ENCODE assay signal across 23 cellular contexts in genomic region chr1:4743978-4744750, GRCh38.
DNase-seq lines count a peak whose midpoint lies in the region; ATAC-seq, FAIRE-seq and TF ChIP-seq lines count a peak whose summit lies in the region.
"Had no signal": no experiment of that assay in that cellular context is flagged by ENCODE, and none has a peak within 500 bp of the region (broad histone marks: within the 10 kb centered on the region; RNA-seq: fewer than 3 reads in every experiment).

No MANE protein-coding gene starts in this region.

- intact Hi-C loops in transverse colon (cut with DNase I; ENCODE audit: low total_unique reads), result no loop called here

- 95% methylated on average over 17 of the region's 17 CpGs; no CpG with 5 or more reads in 1 of the 2 experiments for WGBS in H1 (ENCODE audit: extremely low coverage in 1 of 2, insufficient coverage in 1 of 2, insufficient read length in 1 of 2, insufficient replicate concordance in 2 of 2, low coverage in 1 of 2, low lambda C conversion rate in 2 of 2, missing lambda C conversion rate in 1 of 2), 2 experiments
- WGBS in trophoblast cell (ENCODE audit: extremely low coverage, insufficient coverage, insufficient read length), result no CpG with 5 or more reads among the region's 17 CpGs
- 60 to 81% methylated on average over 1 to 17 of the region's 17 CpGs for WGBS in transverse colon (ENCODE audit: low coverage in 1 of 2), 2 donors

- no peak for FAIRE-seq in H1 (lab: Jason Lieb, UNC)
- FAIRE-seq: GM12878 had no signal

- H3K79me2 ChIP-seq in Karpas-422 (ENCODE audit: low read length) (no peaks in the 10 kb centered on the region), H1 (ENCODE audit: control insufficient read depth in 1 of 2, insufficient read depth in 2 of 2, low read length in 2 of 2) (no peaks in the 10 kb centered on the region), trophoblast cell (ENCODE audit: control insufficient read depth, insufficient read depth, low read length, poor library complexity) (no peaks in the 10 kb centered on the region)

- H3K4ac ChIP-seq in H1 (replicated peaks; ENCODE audit: insufficient read length, low read depth, low read length), result no peak overlapping the region
- no peak overlapping the region for H3K4ac ChIP-seq in trophoblast cell (ENCODE audit: low read depth, low read length)

- H4K20me1 ChIP-seq in Karpas-422 (ENCODE audit: insufficient read depth, low read depth, low read length) (no peaks in the 10 kb centered on the region), H1 (replicated peaks in 1 of 2; ENCODE audit: control insufficient read depth in 1 of 2, insufficient read depth in 2 of 2, low read length in 2 of 2) (peaks cover 0 to 2% of the 10 kb centered on the region in 2 experiments)

- no peak overlapping the region for H3K18ac ChIP-seq in H1 (ENCODE audit: extremely low read depth, low read length)
- no peak overlapping the region for H3K18ac ChIP-seq in trophoblast cell (ENCODE audit: low read length)

- H2AFZ ChIP-seq in Karpas-422 (ENCODE audit: low read length), result no peak overlapping the region
- no peak overlapping the region for H2AFZ ChIP-seq in H1 (ENCODE audit: low read length)
- H2AFZ ChIP-seq in trophoblast cell (ENCODE audit: insufficient read depth, low read length, poor library complexity), result no peak overlapping the region
- H2AFZ ChIP-seq: GM23248 had no signal

- H2BK12ac ChIP-seq in H1 (ENCODE audit: low read depth, low read length), result peak overlapping the region; percentile 80; the same call in 1 of the 2 replicates
- H2BK12ac ChIP-seq in trophoblast cell (ENCODE audit: low read length), result no peak overlapping the region

- H2BK5ac ChIP-seq in H1 (ENCODE audit: low read depth, low read length), result 0 out of 2 replicates have a peak overlapping the region, but pooled peaks have one; percentile 52
- H2BK5ac ChIP-seq in trophoblast cell (ENCODE audit: low read depth, low read length, poor library complexity), result no peak overlapping the region

- POLR2A ChIA-PET in H1 (lab: Charles Lee; ENCODE audit: partially characterized antibody), result no interaction called here

- in situ Hi-C loops in transverse colon (cut with MboI; ENCODE audit: low pct_ligation_motif_present in 1 of 4, low pct_unique_long_range_greater_than_20kb in 1 of 4, low sequenced_read_pairs in 3 of 4), result no loop called here

- CTCF ChIA-PET in H1 (lab: Charles Lee; ENCODE audit: partially characterized antibody), result interaction anchor here (0.6 kb wide), 1 partner anchor 1231 kb away, joined by 3 read pairs; no protein-coding TSS in a partner anchor

- H3K9me2 ChIP-seq in Karpas-422 (replicated peaks; ENCODE audit: insufficient read depth, low read length), result no peaks in the 10 kb centered on the region

- H3K27me3 ChIP-seq in Karpas-422 (ENCODE audit: low read length), result no peaks in the 10 kb centered on the region
- no peaks in the 10 kb centered on the region for H3K27me3 ChIP-seq in H1 (replicated peaks in 1 of 4; ENCODE audit: control insufficient read depth in 3 of 4, extremely low read depth in 1 of 4, insufficient read depth in 3 of 4, low read length in 3 of 4)
- no peaks in the 10 kb centered on the region for H3K27me3 ChIP-seq in trophoblast cell (ENCODE audit: insufficient read depth, low read length)
- no peaks in the 10 kb centered on the region for H3K27me3 ChIP-seq in transverse colon
- H3K27me3 ChIP-seq: Peyer's patch, SJSA1 had no signal

- no peak for ATAC-seq in GM18519 (IDR thresholded peaks at IDR 0.05; ENCODE audit: low FRiP score, unreplicated experiment)
- ATAC-seq: GM12878 had no signal

- TF ChIP-seq POLR2A in H1 (IDR thresholded peaks at IDR 0.05; ENCODE audit: control extremely low read depth in 1 of 2, low read depth in 2 of 2, low read length in 2 of 2), result no peak
- no peak for TF ChIP-seq POLR2A in transverse colon (IDR thresholded peaks at IDR 0.05)

- peaks cover 13% of the 10 kb centered on the region for H3K4me1 ChIP-seq in Karpas-422 (ENCODE audit: low read length)
- H3K4me1 ChIP-seq in H1 (replicated peaks in 1 of 4; ENCODE audit: control insufficient read depth in 3 of 4, insufficient read depth in 4 of 4, low read length in 3 of 4), result no peaks in the 10 kb centered on the region; a peak in 2 of 7 replicates
- H3K4me1 ChIP-seq in trophoblast cell (ENCODE audit: control insufficient read depth in 1 of 2, insufficient read depth in 2 of 2, low read length in 2 of 2), result peaks cover 0 to 3% of the 10 kb centered on the region in 2 experiments
- H3K4me1 ChIP-seq in transverse colon, result no peaks in the 10 kb centered on the region
- H3K4me1 ChIP-seq: Peyer's patch, SJSA1 had no signal

- H2BK20ac ChIP-seq in H1 (ENCODE audit: low read length), result no peak overlapping the region

- H3K23me2 ChIP-seq in H1 (ENCODE audit: low read depth, low read length), result no peaks in the 10 kb centered on the region

- H3K23ac ChIP-seq in H1 (ENCODE audit: insufficient read length), result no peak overlapping the region
- no peak overlapping the region for H3K23ac ChIP-seq in trophoblast cell (ENCODE audit: low read length)

- no peak for TF ChIP-seq RAD21 in H1 (IDR thresholded peaks at IDR 0.05 in 1 of 2, conservative IDR thresholded peaks at IDR 0.05 in 1 of 2; ENCODE audit: low read depth in 2 of 2, low read length in 2 of 2)

- H3K4me2 ChIP-seq in Karpas-422 (ENCODE audit: low read depth, low read length, poor library complexity, severe bottlenecking), result no peak overlapping the region
- H3K4me2 ChIP-seq in H1 (ENCODE audit: insufficient read depth in 1 of 2, low read depth in 2 of 2, low read length in 2 of 2), result no peak overlapping the region
- no peak overlapping the region for H3K4me2 ChIP-seq in trophoblast cell (ENCODE audit: low read length)
- H3K4me2 ChIP-seq: KMS-11 had no signal

- H3K14ac ChIP-seq in H1 (ENCODE audit: insufficient read length), result no peak overlapping the region
- H3K14ac ChIP-seq in trophoblast cell (ENCODE audit: low read length), result no peak overlapping the region

- peak overlapping the region; percentile 92; the same call in 1 of the 2 replicates for H2BK15ac ChIP-seq in H1 (ENCODE audit: low read length)

- TF ChIP-seq CTCF in AG10803 (conservative IDR thresholded peaks at IDR 0.05; ENCODE audit: low read length) (no peak), H1 (IDR thresholded peaks at IDR 0.05; ENCODE audit: control extremely low read depth in 1 of 3, insufficient read depth in 1 of 3, low read depth in 1 of 3, low read length in 3 of 3) (no peak), transverse colon (IDR thresholded peaks at IDR 0.05) (no peak)

- H4K12ac ChIP-seq in trophoblast cell (ENCODE audit: low read depth, low read length), result no peak overlapping the region

- H3K9me3 ChIP-seq in Karpas-422 (ENCODE audit: low read length), result no peaks in the 10 kb centered on the region
- H3K9me3 ChIP-seq in H1 (ENCODE audit: insufficient read depth in 2 of 2, low read depth in 1 of 2, low read length in 1 of 2), result no peaks in the 10 kb centered on the region; a peak in 1 of 4 replicates
- peaks cover 3% of the 10 kb centered on the region for H3K9me3 ChIP-seq in trophoblast cell (ENCODE audit: insufficient read depth, low read depth, low read length)
- no peaks in the 10 kb centered on the region for H3K9me3 ChIP-seq in transverse colon
- H3K9me3 ChIP-seq: Peyer's patch had no signal

- no peak overlapping the region for H3K56ac ChIP-seq in H1 (replicated peaks; ENCODE audit: insufficient read length, low read depth, low read length)

- H4K8ac ChIP-seq in H1 (ENCODE audit: extremely low read depth, insufficient read depth, low read length) (no peak overlapping the region), trophoblast cell (ENCODE audit: low read depth, low read length) (no peak overlapping the region)

- H3K36me3 ChIP-seq in Karpas-422 (ENCODE audit: insufficient read depth, low read length), result no peaks in the 10 kb centered on the region
- H3K36me3 ChIP-seq in H1 (ENCODE audit: control insufficient read depth in 2 of 4, insufficient read depth in 4 of 4, low read length in 3 of 4), result no peaks in the 10 kb centered on the region
- H3K36me3 ChIP-seq in trophoblast cell (ENCODE audit: control insufficient read depth in 1 of 2, insufficient read depth in 2 of 2, low read length in 2 of 2), result no peaks in the 10 kb centered on the region
- no peaks in the 10 kb centered on the region for H3K36me3 ChIP-seq in transverse colon
- H3K36me3 ChIP-seq: Peyer's patch, SJSA1 had no signal

- H3K9ac ChIP-seq in Karpas-422 (ENCODE audit: low read length) (no peak overlapping the region), H1 (replicated peaks in 1 of 4; ENCODE audit: extremely low read depth in 1 of 4, low read depth in 3 of 4, low read length in 3 of 4) (no peak overlapping the region), trophoblast cell (ENCODE audit: low read length) (no peak overlapping the region)
- H3K9ac ChIP-seq: GM23248, KMS-11 had no signal

- TF ChIP-seq EP300 in H1 (IDR thresholded peaks at IDR 0.05; ENCODE audit: borderline replicate concordance in 1 of 2, low read depth in 2 of 2, low read length in 2 of 2) (no peak), transverse colon (IDR thresholded peaks at IDR 0.05; ENCODE audit: low read depth) (no peak)

- no peak overlapping the region for H4K5ac ChIP-seq in H1 (ENCODE audit: insufficient read length, low read depth, low read length)

- H3K27ac ChIP-seq in Karpas-422 (ENCODE audit: low read length) (no peak overlapping the region), H1 (ENCODE audit: low read depth, low read length) (no peak overlapping the region; the same call in 1 of the 2 replicates), trophoblast cell (ENCODE audit: low read depth, low read length) (no peak overlapping the region), transverse colon (no peak overlapping the region)
- H3K27ac ChIP-seq: GM23248, KMS-11, Peyer's patch, SJSA1 had no signal

- H3K4me3 ChIP-seq in AG10803 (ENCODE audit: low read length) (no peak overlapping the region), Karpas-422 (ENCODE audit: low read length) (no peak overlapping the region), H1 (ENCODE audit: extremely low read depth in 1 of 4, insufficient read depth in 2 of 4, low read depth in 3 of 4, low read length in 4 of 4) (no peak overlapping the region), trophoblast cell (ENCODE audit: low read depth, low read length) (peak overlapping the region; percentile 32), transverse colon (no peak overlapping the region)
- H3K4me3 ChIP-seq: GM12878, GM23248, Peyer's patch, SJSA1 had no signal

- H2AK5ac ChIP-seq in H1 (ENCODE audit: low read depth, low read length) (peak overlapping the region; percentile 90; the same call in 1 of the 2 replicates), trophoblast cell (ENCODE audit: low read length) (no peak overlapping the region)

- H4K91ac ChIP-seq in H1 (replicated peaks; ENCODE audit: insufficient read length, low read length) (peak overlapping the region; percentile 51), trophoblast cell (ENCODE audit: low read depth, low read length) (no peak overlapping the region)

- H3K79me1 ChIP-seq in H1 (ENCODE audit: low read depth, low read length), result peaks cover 2% of the 10 kb centered on the region; the same call in 1 of the 2 replicates
- no peaks in the 10 kb centered on the region for H3K79me1 ChIP-seq in trophoblast cell (ENCODE audit: low read length)

- no peak overlapping the region for H2BK120ac ChIP-seq in H1 (replicated peaks; ENCODE audit: low read depth, low read length)
- no peak overlapping the region for H2BK120ac ChIP-seq in trophoblast cell (ENCODE audit: insufficient read depth, low read length, poor library complexity)

- peak; percentile 46 for DNase-seq in AG10803 (ENCODE audit: low read depth)
- peak; percentile 45 for DNase-seq in Karpas-422
- DNase-seq in H1 (ENCODE audit: low read depth in 1 of 2, low spot score in 2 of 2), result no peak
- DNase-seq in trophoblast cell, result no peak
- no peak for DNase-seq in transverse colon
- no peak for DNase-seq in midbrain (lab: John Stamatoyannopoulos, UW)
- DNase-seq: 8988T; CD4-positive, CD25-positive, alpha-beta regulatory T cell; GM23248; HCEC 1CT; IMR-90; NCI-H1694; NCI-H2081; NCI-H2171; NCI-H345; NCI-H524; NCI-H774; NK-92 treated with Interleukin-12 subunit alpha and Interleukin-12 subunit beta, amount 100 ng/mL, for 24 hours; Peyer's patch had no signal

Comparison
In these comparisons a context has a peak if more than half of its experiments do, and no peak if none do; other contexts are left out.
1. DNase-seq: peak in AG10803 (single experiment) and Karpas-422 (single experiment); none in H1 (0 of 2), trophoblast cell (0 of 2), transverse colon (single experiment) and midbrain (single experiment).